9 cellular contexts compared by ENCODE assay signal in genomic region chr1:226277897-226278296, GRCh38. TPM values are rescaled to one million over a fixed set of nuclear protein-coding genes. Genes with fewer than 3 reads are reported as not detected.
"Had no signal": no experiment of that assay in that cellular context is flagged by ENCODE, and none has a peak within 500 bp of the region (broad histone marks: within the 10 kb centered on the region; RNA-seq: fewer than 3 reads in every experiment).

No MANE protein-coding gene starts in this region.

- H3K9ac ChIP-seq: KMS-11 had no signal

- H3K27ac ChIP-seq: HL-60, KMS-11 had no signal

- H3K9me3 Mint-ChIP-seq: IgD-negative memory B cell had no signal

- H3K4me2 ChIP-seq: KMS-11 had no signal

- DNase-seq: IMR-90, KBM-7, KG1 had no signal

- H3K27me3 Mint-ChIP-seq: IgD-negative memory B cell had no signal

- H3K27ac Mint-ChIP-seq: IgD-negative memory B cell had no signal

- H3K4me3 Mint-ChIP-seq: IgD-negative memory B cell had no signal

- FAIRE-seq: HTR-8/SVneo had no signal

RNA-seq across cellular contexts. Expression of gene MIXL1, which starts 54.4 kb away (rescaled TPM):
- total RNA-seq: HT-29, HT1080, IMR-90 had no signal
- polyA plus RNA-seq: IMR-90 had no signal
